28 cellular contexts compared by ENCODE assay signal in genomic region chr5:89827388-89827787, GRCh38.
DNase-seq lines count a peak whose midpoint lies in the region; ATAC-seq and TF ChIP-seq lines count a peak whose summit lies in the region.
"Had no signal": no experiment of that assay in that cellular context is flagged by ENCODE, and none has a peak within 500 bp of the region (broad histone marks: within the 10 kb centered on the region; RNA-seq: fewer than 3 reads in every experiment).

No MANE protein-coding gene starts in this region.

- no peaks in the 10 kb centered on the region for H3K4me1 ChIP-seq in OCI-LY3 (ENCODE audit: low read length)
- H3K4me1 ChIP-seq in fibroblast of lung (ENCODE audit: control insufficient read depth, extremely low read depth, insufficient read depth, low read length) = no peaks in the 10 kb centered on the region
- no peaks in the 10 kb centered on the region for H3K4me1 ChIP-seq in psoas muscle
- H3K4me1 ChIP-seq: left ventricle myocardium inferior, Peyer's patch had no signal

- H3K4me2 ChIP-seq in OCI-LY3 (ENCODE audit: low read length) = 0 out of 2 replicates have a peak overlapping the region, but pooled peaks have one; percentile 22
- H3K4me2 ChIP-seq in fibroblast of lung (ENCODE audit: extremely low read depth, insufficient read depth, low read length) = no peak overlapping the region

- H3K79me2 ChIP-seq in OCI-LY3 (ENCODE audit: low read length) (no peaks in the 10 kb centered on the region), fibroblast of lung (ENCODE audit: control insufficient read depth, insufficient read depth, low read length) (no peaks in the 10 kb centered on the region)

- H3K27ac ChIP-seq in OCI-LY3 (ENCODE audit: low read length) (no peak overlapping the region), fibroblast of lung (ENCODE audit: insufficient read depth, low read length) (no peak overlapping the region), psoas muscle (no peak overlapping the region)
- H3K27ac ChIP-seq: cardiac muscle cell, left ventricle myocardium inferior, Peyer's patch had no signal

- H3K27me3 ChIP-seq in OCI-LY3 (ENCODE audit: low read depth, low read length) (no peaks in the 10 kb centered on the region), fibroblast of lung (ENCODE audit: control insufficient read depth, insufficient read depth, low read length) (no peaks in the 10 kb centered on the region), psoas muscle (ENCODE audit: insufficient read depth in 3 of 3, low read length in 2 of 3) (no peaks in the 10 kb centered on the region)
- H3K27me3 ChIP-seq: cardiac muscle cell, Peyer's patch, sigmoid colon had no signal

- no peaks in the 10 kb centered on the region for H3K9me3 ChIP-seq in OCI-LY3 (ENCODE audit: insufficient read depth, low read length)
- no peaks in the 10 kb centered on the region for H3K9me3 ChIP-seq in fibroblast of lung (ENCODE audit: control insufficient read depth, insufficient read depth, low read depth, low read length)
- H3K9me3 ChIP-seq in psoas muscle = no peaks in the 10 kb centered on the region
- H3K9me3 ChIP-seq: left ventricle myocardium inferior, Peyer's patch, sigmoid colon had no signal

- ATAC-seq in psoas muscle = peak in 2 of 4 donors; percentile 48 to 55
- ATAC-seq in activated CD4-positive, CD25-positive, alpha-beta regulatory T cell treated with anti-CD3 and anti-CD28 coated beads, Interleukin-2, amount 50 U/mL, for 24 hours = no peak

- DNase-seq in AG20443 (ENCODE audit: low spot score) = peak; percentile 19
- DNase-seq in fibroblast of lung (ENCODE audit: low read depth in 2 of 2) = peak in 1 of 2 donors; percentile 9
- DNase-seq in psoas muscle = no peak
- DNase-seq in activated effector memory CD4-positive, alpha-beta T cell treated with anti-CD3 and anti-CD28 coated beads, Interleukin-2, amount 50 U/mL, for 16 hours = no peak
- DNase-seq in activated effector memory CD4-positive, alpha-beta T cell treated with Interleukin-2 at 50 U/mL for 16 hours = no peak
- DNase-seq in Ammon's horn (ENCODE audit: low spot score) = no peak
- DNase-seq: 8988T; activated CD4-positive, alpha-beta T cell treated with anti-CD3 and anti-CD28 coated beads for 48 hours; activated gamma-delta T cell; activated naive CD8-positive, alpha-beta T cell treated with anti-CD3 and anti-CD28 coated beads, Interleukin-2, amount 10 ng/mL, durations not matched to agents 7 days and 5 days; CD4-positive, alpha-beta T cell; DMS79 treated with DMSO at 0.1 percent for 48 hours; effector CD4-positive, alpha-beta T cell; GDM1; islet precursor cell; KG1; left ventricle myocardium inferior; mesendoderm; NCI-H1105; NCI-H2029; NCI-H2227 treated with DMSO at 0.1 percent for 48 hours; NCI-H526 treated with DMSO at 0.1 percent for 48 hours; Peyer's patch; sigmoid colon; stimulated activated CD4-positive, alpha-beta T cell treated with anti-CD3 and anti-CD28 coated beads, Interleukin-4, amount 100 ng/mL, for 4 hours had no signal

- H3K36me3 ChIP-seq in OCI-LY3 (replicated peaks; ENCODE audit: low read depth, low read length) (no peaks in the 10 kb centered on the region), fibroblast of lung (ENCODE audit: control insufficient read depth, insufficient read depth, low read length) (no peaks in the 10 kb centered on the region), psoas muscle (ENCODE audit: insufficient read depth in 1 of 2, low read depth in 1 of 2) (no peaks in the 10 kb centered on the region)
- H3K36me3 ChIP-seq: cardiac muscle cell, left ventricle myocardium inferior, Peyer's patch, sigmoid colon had no signal

- WGBS in psoas muscle, 3 donors = 52 to 66% (median 57%) methylated on average over 14 of the region's 14 CpGs

- intact Hi-C loops in psoas muscle (cut with DNase I) = no loop called here

- no peak overlapping the region for H3K9ac ChIP-seq in OCI-LY3 (ENCODE audit: low read length)
- H3K9ac ChIP-seq in fibroblast of lung (ENCODE audit: insufficient read depth, low read length) = no peak overlapping the region

- TF ChIP-seq CTCF in OCI-LY3 (IDR thresholded peaks at IDR 0.05; ENCODE audit: low read depth, low read length) = no peak
- TF ChIP-seq CTCF in fibroblast of lung (conservative IDR thresholded peaks at IDR 0.05 in 1 of 2, IDR thresholded peaks at IDR 0.05 in 1 of 2; ENCODE audit: low read depth in 1 of 2, low read length in 2 of 2) = no peak
- no peak for TF ChIP-seq CTCF in psoas muscle (IDR thresholded peaks at IDR 0.05)

- H4K20me1 ChIP-seq in OCI-LY3 (ENCODE audit: insufficient read depth, low read length) = no peaks in the 10 kb centered on the region
- no peaks in the 10 kb centered on the region for H4K20me1 ChIP-seq in fibroblast of lung (ENCODE audit: control insufficient read depth, extremely low read depth, insufficient read depth, low read length)

- H3K4me3 ChIP-seq in OCI-LY3 (ENCODE audit: low read length) (no peak overlapping the region), fibroblast of lung (replicated peaks in 1 of 4; ENCODE audit: control extremely low read depth in 1 of 4, insufficient read depth in 1 of 4, low read depth in 3 of 4, low read length in 4 of 4) (peak overlapping the region in 2 of 4 experiments; percentile 10 to 40), psoas muscle (peak overlapping the region; percentile 47)
- H3K4me3 ChIP-seq: cardiac muscle cell, left ventricle myocardium inferior, Peyer's patch had no signal

- H2AFZ ChIP-seq in OCI-LY3 (ENCODE audit: low read depth, low read length) (no peak overlapping the region), fibroblast of lung (ENCODE audit: low read length) (peak overlapping the region; percentile 7)
